8 cellular contexts compared by ENCODE assay signal in genomic region chr16:67806428-67807147, GRCh38. TPM values are rescaled to one million over a fixed set of nuclear protein-coding genes. Genes with fewer than 3 reads are reported as not detected.
DNase-seq lines count a peak whose midpoint lies in the region; ATAC-seq lines count a peak whose summit lies in the region.

TSS of gene RANBP10 (minus strand) at chr16:67806560. CDS start at chr16:67806536, 24 bp downstream.
A gene with protein sequence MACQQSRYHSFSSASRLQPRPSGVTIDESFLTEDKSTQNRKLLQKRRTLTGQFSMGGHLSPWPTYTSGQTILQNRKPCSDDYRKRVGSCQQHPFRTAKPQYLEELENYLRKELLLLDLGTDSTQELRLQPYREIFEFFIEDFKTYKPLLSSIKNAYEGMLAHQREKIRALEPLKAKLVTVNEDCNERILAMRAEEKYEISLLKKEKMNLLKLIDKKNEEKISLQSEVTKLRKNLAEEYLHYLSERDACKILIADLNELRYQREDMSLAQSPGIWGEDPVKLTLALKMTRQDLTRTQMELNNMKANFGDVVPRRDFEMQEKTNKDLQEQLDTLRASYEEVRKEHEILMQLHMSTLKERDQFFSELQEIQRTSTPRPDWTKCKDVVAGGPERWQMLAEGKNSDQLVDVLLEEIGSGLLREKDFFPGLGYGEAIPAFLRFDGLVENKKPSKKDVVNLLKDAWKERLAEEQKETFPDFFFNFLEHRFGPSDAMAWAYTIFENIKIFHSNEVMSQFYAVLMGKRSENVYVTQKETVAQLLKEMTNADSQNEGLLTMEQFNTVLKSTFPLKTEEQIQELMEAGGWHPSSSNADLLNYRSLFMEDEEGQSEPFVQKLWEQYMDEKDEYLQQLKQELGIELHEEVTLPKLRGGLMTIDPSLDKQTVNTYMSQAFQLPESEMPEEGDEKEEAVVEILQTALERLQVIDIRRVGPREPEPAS (plus strand): TSS chr16:67806889. CDS start chr16:67807150, 261 bp downstream.

- peak within 1 kb of the TSS; percentile 68 for H3K27ac ChIP-seq in effector memory CD4-positive, alpha-beta T cell (ENCODE audit: insufficient read depth, low read length, poor library complexity, severe bottlenecking)

- no peaks in the 10 kb centered on the region for H3K27me3 ChIP-seq in effector memory CD4-positive, alpha-beta T cell (replicated peaks; ENCODE audit: control insufficient read depth, insufficient read depth, low read length, poor library complexity, severe bottlenecking)

- H3K4me3 ChIP-seq in effector memory CD4-positive, alpha-beta T cell (ENCODE audit: insufficient read depth, low read depth, low read length, poor library complexity, severe bottlenecking), result peak within 1 kb of the TSS; percentile 98

- H3K36me3 ChIP-seq in effector memory CD4-positive, alpha-beta T cell (ENCODE audit: control insufficient read depth, insufficient read depth, low read length), result no peaks in the 10 kb centered on the region

- DNase-seq in COLO829 (ENCODE audit: low spot score) (peak; percentile 92), HT-29 (ENCODE audit: low spot score) (peak; percentile 99), lung microvascular endothelial cell (ENCODE audit: low read depth in 2 of 2) (peak; percentile 99)
- peak; percentile 93 for DNase-seq in NK-92 treated with Interleukin-12 subunit alpha and Interleukin-12 subunit beta, amount 100 ng/mL, for 24 hours (lab: John Stamatoyannopoulos, UW)
- DNase-seq in activated CD8-positive, alpha-beta memory T cell treated with anti-CD3 and anti-CD28 coated beads for 4 hours (ENCODE audit: low read depth in 2 of 2), result peak; percentile 89 to 96
- peak; percentile 93 to 96 (median 96) for DNase-seq in effector memory CD4-positive, alpha-beta T cell
- DNase-seq in stimulated activated CD4-positive, alpha-beta T cell treated with anti-CD3 and anti-CD28 coated beads, TNF-alpha, amount 100 ng/mL, for 4 hours (ENCODE audit: low read depth in 3 of 3), result peak; percentile 82 to 94 (median 92)

- H3K4me1 ChIP-seq in effector memory CD4-positive, alpha-beta T cell (ENCODE audit: control insufficient read depth, insufficient read depth, low read length, poor library complexity, severe bottlenecking), result peaks cover 29% of the 10 kb centered on the region

- ATAC-seq in GM21360 (IDR thresholded peaks at IDR 0.05; ENCODE audit: unreplicated experiment), result peak; percentile 86

- H3K9me3 ChIP-seq in effector memory CD4-positive, alpha-beta T cell (ENCODE audit: control insufficient read depth, low read length), result no peaks in the 10 kb centered on the region

RNA-seq across cellular contexts. Expression of gene RANBP10, which starts in this region (rescaled TPM):
- 6.7 and 8.3 TPM in 2 replicates for total RNA-seq in HT-29 (2014; rRNA removed; shearing (Covaris generic))
- total RNA-seq in lung microvascular endothelial cell, result 4.4 and 7.9 TPM in 2 replicates

RNA-seq across cellular contexts. Expression of the second gene that starts in this region (rescaled TPM):
- total RNA-seq in HT-29 (2014; rRNA removed; shearing (Covaris generic)), result 1.1 TPM in 1 of 2 replicates, not detected in the other
- total RNA-seq in lung microvascular endothelial cell, result 0.22 and 0.40 TPM in 2 replicates

Comparison
In these comparisons a context has a peak if more than half of its experiments do, and no peak if none do; other contexts are left out.
1. Peak in every context shown above with its lines: DNase-seq, ATAC-seq, H3K4me3 ChIP-seq and H3K27ac ChIP-seq.